ENCODE assay signal across 8 cellular contexts in genomic region chr5:75336625-75337336, GRCh38.
A peak's percentile ranks its signal among the peaks of the same experiment; 100 is the strongest.
DNase-seq lines count a peak whose midpoint lies in the region; ATAC-seq lines count a peak whose summit lies in the region.

Gene HMGCR (plus strand): TSS chr5:75337220. CDS start chr5:75342606, 5,386 bp downstream.

- ATAC-seq in GM19025 (IDR thresholded peaks at IDR 0.05; ENCODE audit: low read depth, unreplicated experiment): peak; percentile 98
- peak; percentile 99 for ATAC-seq in HG03342 (IDR thresholded peaks at IDR 0.05; ENCODE audit: unreplicated experiment)
- peak; percentile 98 for ATAC-seq in activated CD4-positive, CD25-positive, alpha-beta regulatory T cell treated with anti-CD3 and anti-CD28 coated beads, Interleukin-2, amount 50 U/mL, for 24 hours

- DNase-seq in AG20443 (ENCODE audit: low spot score) (peak; percentile 96), NCI-H446 (lab: John Stamatoyannopoulos, UW) (peak; percentile 97 to 99), cerebellar nuclear complex (lab: John Stamatoyannopoulos, UW) (peak; percentile 96 to 100), islet precursor cell (peak; percentile 100)
- peak; percentile 91 for DNase-seq in stimulated activated CD4-positive, alpha-beta T cell treated with anti-CD3 and anti-CD28 coated beads, Interleukin-15, amount 100 ng/mL, for 1 hour (ENCODE audit: low read depth in 1 of 2, low spot score in 1 of 2)

Comparison
In these comparisons a context has a peak if more than half of its experiments do, and no peak if none do; other contexts are left out.
1. Peak in every context shown above with its lines: DNase-seq and ATAC-seq.